In genomic region chr12:12028668-12029402, GRCh38 we compare ENCODE assay signal across 20 cellular contexts. TPM values are rescaled to one million over a fixed set of nuclear protein-coding genes. Genes with fewer than 3 reads are reported as not detected.
DNase-seq lines count a peak whose midpoint lies in the region; ATAC-seq and TF ChIP-seq lines count a peak whose summit lies in the region.
"Had no signal": no experiment of that assay in that cellular context is flagged by ENCODE, and none has a peak within 500 bp of the region (broad histone marks: within the 10 kb centered on the region; RNA-seq: fewer than 3 reads in every experiment).

No MANE protein-coding gene starts in this region.

- H3K36me3 ChIP-seq in endodermal cell (ENCODE audit: control insufficient read depth, insufficient read depth, low read length), result peaks cover 22% of the 10 kb centered on the region
- H3K36me3 ChIP-seq: SJCRH30 had no signal

- H3K27me3 ChIP-seq in endodermal cell (ENCODE audit: control insufficient read depth, insufficient read depth, low read length, poor library complexity, severe bottlenecking), result no peaks in the 10 kb centered on the region
- H3K27me3 ChIP-seq: SJCRH30 had no signal

- no peak overlapping the region for H3K9ac ChIP-seq in endodermal cell (ENCODE audit: extremely low read depth, low read length, poor library complexity, severe bottlenecking)

- no peak for TF ChIP-seq CTCF in GM12865 (IDR thresholded peaks at IDR 0.05; ENCODE audit: insufficient read depth, low read depth, low read length, missing control alignments)
- no peak for TF ChIP-seq CTCF in endodermal cell (conservative IDR thresholded peaks at IDR 0.05)

- peak; percentile 61 to 76 for ATAC-seq in activated T-cell treated with anti-CD3 and anti-CD28 coated beads, Interleukin-2, amount 50 U/mL, for 72 hours (replicated peaks in 1 of 2)
- no peak for ATAC-seq in T-cell (replicated peaks in 1 of 4)
- no peak for ATAC-seq in GM18909 (IDR thresholded peaks at IDR 0.05; ENCODE audit: poor library complexity, unreplicated experiment)
- ATAC-seq: K562 had no signal

- H3K36me3 Mint-ChIP-seq in activated T-cell treated with anti-CD3 and anti-CD28 coated beads, Interleukin-2, amount 50 U/mL, for 72 hours (ENCODE audit: insufficient read depth in 2 of 2), result peaks cover 13 to 27% of the 10 kb centered on the region in 2 donors
- peaks cover 4% of the 10 kb centered on the region for H3K36me3 Mint-ChIP-seq in T-cell
- H3K36me3 Mint-ChIP-seq in endodermal cell (ENCODE audit: low read depth), result peaks cover 23% of the 10 kb centered on the region

- CTCF ChIA-PET in T-cell (lab: Charles Lee), result interaction anchor here (0.7 to 1.1 kb wide), 2 partner anchors 9 to 445 kb away, joined by 3 to 4 read pairs; no protein-coding TSS in a partner anchor

- peaks cover 7% of the 10 kb centered on the region for H3K9me3 ChIP-seq in endodermal cell (ENCODE audit: control insufficient read depth, low read length)
- H3K9me3 ChIP-seq: SJCRH30 had no signal

- peaks cover 75% of the 10 kb centered on the region for H3K4me1 Mint-ChIP-seq in activated T-cell treated with anti-CD3 and anti-CD28 coated beads, Interleukin-2, amount 50 U/mL, for 72 hours (ENCODE audit: low read depth)
- H3K4me1 Mint-ChIP-seq in T-cell (peaks cover 36 to 45% (median 39%) of the 10 kb centered on the region in 3 donors), endodermal cell (peaks cover 8% of the 10 kb centered on the region)

- no peak overlapping the region for H3K4me3 ChIP-seq in GM12865 (ENCODE audit: low read depth, low read length)
- H3K4me3 ChIP-seq in endodermal cell (ENCODE audit: low read length), result no peak overlapping the region
- H3K4me3 ChIP-seq: K562, SJCRH30 had no signal

- peaks cover 6 to 12% of the 10 kb centered on the region in 2 donors for H3K9me3 Mint-ChIP-seq in activated T-cell treated with anti-CD3 and anti-CD28 coated beads, Interleukin-2, amount 50 U/mL, for 72 hours
- H3K9me3 Mint-ChIP-seq in T-cell (peaks cover 0 to 15% (median 5%) of the 10 kb centered on the region in 3 donors), endodermal cell (peaks cover 6% of the 10 kb centered on the region)

- WGBS in endodermal cell (ENCODE audit: insufficient coverage in 1 of 2, insufficient read length in 1 of 2), 2 experiments, result 88 to 91% methylated on average over 8 to 11 of the region's 11 CpGs

- H3K27me3 Mint-ChIP-seq in activated T-cell treated with anti-CD3 and anti-CD28 coated beads, Interleukin-2, amount 50 U/mL, for 72 hours (ENCODE audit: low read depth), result no peaks in the 10 kb centered on the region
- H3K27me3 Mint-ChIP-seq in T-cell, result no peaks in the 10 kb centered on the region
- no peaks in the 10 kb centered on the region for H3K27me3 Mint-ChIP-seq in endodermal cell (ENCODE audit: insufficient read depth)

- DNase-seq in activated T-cell treated with anti-CD3 and anti-CD28 coated beads, Interleukin-2, amount 50 U/mL, for 72 hours, result peak in 1 of 2 donors; percentile 47
- DNase-seq in activated T-cell treated with anti-CD3 and anti-CD28 coated beads for 4 hours (no peak), GM12865 (ENCODE audit: low read depth) (peak; percentile 77), T-cell (no peak), endodermal cell (peak; percentile 31), KG1 (lab: John Stamatoyannopoulos, UW) (no peak)
- no peak for DNase-seq in stimulated activated CD4-positive, alpha-beta T cell treated with anti-CD3 and anti-CD28 coated beads, Interleukin-12 subunit alpha, Interleukin-12 subunit beta, amount 100 ng/mL, for 4 hours
- DNase-seq: AML-193, DMS79 treated with DMSO at 0.1 percent for 48 hours, NCI-H1105, NCI-H187, NCI-H2171, OCI-M1, SJCRH30 had no signal

- H3K27ac ChIP-seq in endodermal cell (ENCODE audit: low read depth, low read length), result no peak overlapping the region
- H3K27ac ChIP-seq: HL-60, RWPE1, SJCRH30 had no signal

- POLR2A ChIA-PET in T-cell (lab: Charles Lee), result interaction anchor here in 1 of 2 donors (0.7 kb wide), 1 partner anchor 28 kb away, joined by 3 read pairs; no protein-coding TSS in a partner anchor

- H3K27ac Mint-ChIP-seq in activated T-cell treated with anti-CD3 and anti-CD28 coated beads, Interleukin-2, amount 50 U/mL, for 72 hours, result peak overlapping the region; percentile 43
- H3K27ac Mint-ChIP-seq in T-cell (peak overlapping the region; percentile 12 to 30), endodermal cell (peak overlapping the region; percentile 4)

- H3K4me3 Mint-ChIP-seq in activated T-cell treated with anti-CD3 and anti-CD28 coated beads, Interleukin-2, amount 50 U/mL, for 72 hours, result peak overlapping the region in 1 of 2 donors; percentile 1
- H3K4me3 Mint-ChIP-seq in T-cell (no peak overlapping the region), endodermal cell (no peak overlapping the region)

- H3K4me1 ChIP-seq in endodermal cell (ENCODE audit: control insufficient read depth, insufficient read depth, low read length), result peaks cover 5% of the 10 kb centered on the region
- H3K4me1 ChIP-seq: SJCRH30 had no signal

RNA-seq across cellular contexts. Expression of gene BCL2L14, which starts 41.9 kb away (rescaled TPM):
- 1 to 10 TPM; 3.2 to 6.0 TPM for total RNA-seq in activated T-cell treated with anti-CD3 and anti-CD28 coated beads, Interleukin-2, amount 50 U/mL, for 72 hours
- total RNA-seq in T-cell (1 to 10 TPM in 2 of 5 donors, under 1 TPM in 2, not detected in 1; 0.47 to 1.1 (median 0.77) TPM), endodermal cell (10 to 100 TPM in 1 of 2 donors, 1 to 10 TPM in 1; 4.4 to 10.5 TPM)
- polyA plus RNA-seq in endodermal cell (2013, experiment 1 of 2), result 0.39 TPM
- 0.33 TPM for polyA plus RNA-seq in endodermal cell (2013, experiment 2 of 2)
- total RNA-seq: H4, K562, NCI-H460, SJCRH30 had no signal
- polyA plus RNA-seq: K562 had no signal

Comparison
In these comparisons a context has a peak if more than half of its experiments do, and no peak if none do; other contexts are left out.
1. ATAC-seq: peak in activated T-cell treated with anti-CD3 and anti-CD28 coated beads, Interleukin-2, amount 50 U/mL, for 72 hours (2 of 2); none in T-cell (0 of 4) and GM18909 (single experiment).
2. DNase-seq: peak in GM12865 (single experiment) and endodermal cell (single experiment); none in activated T-cell treated with anti-CD3 and anti-CD28 coated beads for 4 hours (single experiment), T-cell (0 of 34), KG1 (single experiment) and stimulated activated CD4-positive, alpha-beta T cell treated with anti-CD3 and anti-CD28 coated beads, Interleukin-12 subunit alpha, Interleukin-12 subunit beta, amount 100 ng/mL, for 4 hours (single experiment).
3. Peak in every context shown above with its lines, with median percentiles within 50 percentile points of each other: H3K27ac Mint-ChIP-seq.